Comparison of ENCODE assay signal across 11 cellular contexts in the genomic region with DNA sequence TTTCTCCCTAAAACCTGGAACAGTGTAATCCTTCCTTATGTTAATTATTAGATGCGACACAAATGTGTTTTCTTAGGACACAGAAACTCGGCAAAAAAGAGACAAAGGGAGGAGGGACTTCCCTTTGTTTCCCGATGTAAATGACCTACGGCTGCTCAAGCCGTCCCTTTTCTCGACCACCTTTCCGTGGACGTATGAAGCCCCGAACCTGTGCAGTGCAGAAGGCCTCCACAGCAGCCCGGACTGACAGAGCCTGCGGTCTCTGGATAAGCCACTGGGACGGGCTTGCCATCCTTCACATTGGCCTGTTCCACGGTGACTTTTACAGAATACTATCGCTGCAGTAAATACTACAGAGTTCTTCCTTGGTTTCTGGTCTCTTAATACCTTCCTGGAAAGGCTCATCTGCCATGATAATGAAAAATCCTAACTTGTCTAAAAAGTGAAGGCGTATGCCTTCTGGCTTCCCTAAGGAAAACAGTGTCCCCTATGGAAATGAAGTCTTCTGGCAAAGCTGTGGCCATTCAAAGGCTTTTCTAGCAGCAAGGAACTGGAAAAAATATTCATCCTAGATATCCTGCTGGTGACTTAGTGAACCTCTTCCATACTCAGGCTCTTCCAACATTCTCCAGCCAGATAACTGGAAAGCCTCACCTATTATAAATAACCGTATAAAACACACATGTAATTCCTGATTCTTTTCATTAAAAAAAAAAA.
DNase-seq lines count a peak whose midpoint lies in the region; ATAC-seq and TF ChIP-seq lines count a peak whose summit lies in the region.
"Had no signal": no experiment of that assay in that cellular context is flagged by ENCODE, and none has a peak within 500 bp of the region (broad histone marks: within the 10 kb centered on the region; RNA-seq: fewer than 3 reads in every experiment).

No MANE protein-coding gene starts in this region.

- no peaks in the 10 kb centered on the region for H3K9me2 ChIP-seq in PC-3 (replicated peaks; ENCODE audit: low read length)

- peaks cover 83% of the 10 kb centered on the region for H3K79me2 ChIP-seq in PC-3 (ENCODE audit: low read length)

- H3K27me3 Mint-ChIP-seq in endothelial cell (ENCODE audit: unreplicated experiment) (peaks cover 22% of the 10 kb centered on the region), nephron (ENCODE audit: low read depth) (no peaks in the 10 kb centered on the region)

- DNase-seq in BJ (ENCODE audit: low read depth) (no peak), PC-3 (no peak), endothelial cell (ENCODE audit: low spot score) (peak; percentile 38), amygdala (lab: John Stamatoyannopoulos, UW) (no peak), D341Med (ENCODE audit: low spot score) (no peak), cortex of kidney (lab: John Stamatoyannopoulos, UW) (no peak)
- DNase-seq: KG1; stimulated activated CD4-positive, alpha-beta T cell treated with anti-CD3 and anti-CD28 coated beads, Interleukin-4, amount 100 ng/mL, for 24 hours had no signal

- intact Hi-C loops in PC-3 (cut with micrococcal nuclease): loop anchor here (5.0 kb wide), 1 partner anchor 51 kb away; no protein-coding TSS in a partner anchor

- 0 out of 2 replicates have a peak overlapping the region, but pooled peaks have one; percentile 61 for H3K9ac ChIP-seq in PC-3 (ENCODE audit: low read length)

- peak overlapping the region; percentile 98 for H3K27ac Mint-ChIP-seq in endothelial cell (ENCODE audit: unreplicated experiment)
- H3K27ac Mint-ChIP-seq in nephron: peak overlapping the region; percentile 90 to 98 (median 95)

- CTCF ChIA-PET in BJ (lab: Yijun Ruan, JAX): interaction anchor here (0.6 to 1.3 kb wide), 4 partner anchors 17 to 431 kb away, joined by 3 to 6 read pairs (median 4); no protein-coding TSS in a partner anchor
- CTCF ChIA-PET in PC-3 (lab: Charles Lee): no interaction called here

- H3K4me3 Mint-ChIP-seq in endothelial cell (ENCODE audit: unreplicated experiment): peak overlapping the region; percentile 93
- peak overlapping the region; percentile 85 to 94 (median 91) for H3K4me3 Mint-ChIP-seq in nephron

- TF ChIP-seq CTCF in BJ (IDR thresholded peaks at IDR 0.05; ENCODE audit: insufficient read depth, low read depth, low read length) (no peak), PC-3 (conservative IDR thresholded peaks at IDR 0.05; ENCODE audit: low read depth, low read length) (no peak), endothelial cell (IDR thresholded peaks at IDR 0.05; ENCODE audit: unreplicated experiment) (peak; percentile 37), nephron (IDR thresholded peaks at IDR 0.05; ENCODE audit: unreplicated experiment in 3 of 3) (peak; percentile 20 to 29 (median 24))

- ATAC-seq in PC-3: no peak
- ATAC-seq in esophagus mucosa: no peak
- ATAC-seq: GM12878 had no signal

- TSS peak; percentile 44 for BruUV-seq in PC-3 (replicated peaks; lab: Mats Ljungman, UMichigan)

- H3K9me3 ChIP-seq in PC-3 (ENCODE audit: low read length): no peaks in the 10 kb centered on the region

- H3K36me3 Mint-ChIP-seq in endothelial cell (ENCODE audit: low read depth, unreplicated experiment) (peaks cover 16% of the 10 kb centered on the region), nephron (ENCODE audit: low read depth) (no peaks in the 10 kb centered on the region)

- peak overlapping the region; percentile 29; the same call in 1 of the 2 replicates for H2AFZ ChIP-seq in PC-3 (ENCODE audit: low read length)

- H3F3A ChIP-seq in PC-3 (ENCODE audit: low read length, unreplicated experiment): no peaks in the 10 kb centered on the region

- H3K4me1 ChIP-seq in PC-3 (ENCODE audit: insufficient read depth, low read length): peaks cover 58% of the 10 kb centered on the region

- H4K20me1 ChIP-seq in PC-3 (ENCODE audit: low read length): peaks cover 5% of the 10 kb centered on the region; the same call in 1 of the 2 replicates

- H3K27me3 ChIP-seq in BJ (ENCODE audit: control insufficient read depth, insufficient read depth, low read length) (no peaks in the 10 kb centered on the region), PC-3 (ENCODE audit: low read length) (no peaks in the 10 kb centered on the region)

- H3K36me3 ChIP-seq in BJ (ENCODE audit: control insufficient read depth, insufficient read depth, low read length): no peaks in the 10 kb centered on the region
- no peaks in the 10 kb centered on the region for H3K36me3 ChIP-seq in PC-3 (ENCODE audit: low read depth, low read length)

- H3K4me3 ChIP-seq in BJ (ENCODE audit: low read depth, low read length) (peak overlapping the region; percentile 39), PC-3 (ENCODE audit: low read length) (no peak overlapping the region)
- H3K4me3 ChIP-seq: GM12878 had no signal

- peak overlapping the region; percentile 77 for H3K4me2 ChIP-seq in PC-3 (ENCODE audit: low read length)

- H3K9me3 Mint-ChIP-seq in endothelial cell (ENCODE audit: unreplicated experiment) (no peaks in the 10 kb centered on the region), nephron (no peaks in the 10 kb centered on the region)

- POLR2A ChIA-PET in BJ (lab: Charles Lee): interaction anchor here (0.5 kb wide), 1 partner anchor 57 kb away, joined by 3 read pairs; no protein-coding TSS in a partner anchor
- POLR2A ChIA-PET in PC-3 (lab: Charles Lee; ENCODE audit: unreplicated experiment): no interaction called here

- no peak overlapping the region for H3K27ac ChIP-seq in PC-3 (ENCODE audit: low read length)

- H3K4me1 Mint-ChIP-seq in endothelial cell (ENCODE audit: unreplicated experiment): peaks cover 58% of the 10 kb centered on the region
- H3K4me1 Mint-ChIP-seq in nephron: peaks cover 71% of the 10 kb centered on the region

Comparison
In these comparisons a context has a peak if more than half of its experiments do, and no peak if none do; other contexts are left out.
1. CTCF ChIP-seq: peak in endothelial cell (single experiment) and nephron (3 of 3); none in BJ (single experiment) and PC-3 (single experiment).